1 cellular context compared by ENCODE assay signal in the genomic region with DNA sequence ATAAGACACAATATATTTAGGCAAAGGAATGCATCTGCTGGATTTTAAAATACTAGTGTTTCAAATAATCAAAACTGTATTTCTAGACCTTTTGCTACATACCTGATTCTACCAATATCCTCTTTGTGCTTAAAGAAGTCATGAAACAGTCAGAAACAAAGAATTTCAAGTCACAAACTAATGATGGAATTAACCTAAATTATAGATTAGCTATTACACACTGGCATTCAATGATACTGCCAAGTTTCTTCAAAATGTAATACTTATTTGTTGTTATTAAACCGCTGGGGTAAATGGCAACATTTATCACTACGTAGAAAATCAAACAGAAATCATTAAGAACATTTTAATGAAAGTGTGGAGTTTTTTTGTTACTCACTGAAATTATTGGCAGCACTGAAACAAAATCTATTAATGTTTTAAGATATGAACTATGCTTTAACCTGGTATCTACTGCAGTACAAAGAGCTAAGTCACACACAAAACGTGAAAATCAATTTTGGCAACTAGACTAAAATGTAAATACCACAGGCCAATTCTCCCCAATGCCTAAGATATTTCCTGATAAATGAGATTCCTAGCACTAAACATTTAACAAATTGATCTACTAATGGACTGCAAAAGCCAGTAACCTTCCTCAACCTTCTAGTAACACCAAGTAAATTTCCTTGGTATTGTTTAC.
TF ChIP-seq lines count a peak whose summit lies in the region.

No MANE protein-coding gene starts in this region.

TF ChIP-seq in HEK293T, 16 proteins besides CTCF, POLR2A, EP300 and RAD21 (continued from another document):
- no peak for TF ChIP-seq PKNOX1 (IDR thresholded peaks at IDR 0.05)
- TF ChIP-seq ELF4 (IDR thresholded peaks at IDR 0.05), result no peak
- no peak for TF ChIP-seq FOXK2 (IDR thresholded peaks at IDR 0.05)
- no peak for TF ChIP-seq L3MBTL2 (conservative IDR thresholded peaks at IDR 0.05)
- no peak for TF ChIP-seq FOXA1 (IDR thresholded peaks at IDR 0.05)
- no peak for TF ChIP-seq SP1 (IDR thresholded peaks at IDR 0.05)
- TF ChIP-seq ARNT (IDR thresholded peaks at IDR 0.05), result no peak
- TF ChIP-seq FOXM1 (IDR thresholded peaks at IDR 0.05; ENCODE audit: borderline replicate concordance), result no peak
- TF ChIP-seq TARDBP (IDR thresholded peaks at IDR 0.05), result no peak
- TF ChIP-seq CTBP1 (IDR thresholded peaks at IDR 0.05; ENCODE audit: borderline replicate concordance), result no peak
TF ChIP-seq in HEK293T: peak in this region for 0.
